In the genomic region with DNA sequence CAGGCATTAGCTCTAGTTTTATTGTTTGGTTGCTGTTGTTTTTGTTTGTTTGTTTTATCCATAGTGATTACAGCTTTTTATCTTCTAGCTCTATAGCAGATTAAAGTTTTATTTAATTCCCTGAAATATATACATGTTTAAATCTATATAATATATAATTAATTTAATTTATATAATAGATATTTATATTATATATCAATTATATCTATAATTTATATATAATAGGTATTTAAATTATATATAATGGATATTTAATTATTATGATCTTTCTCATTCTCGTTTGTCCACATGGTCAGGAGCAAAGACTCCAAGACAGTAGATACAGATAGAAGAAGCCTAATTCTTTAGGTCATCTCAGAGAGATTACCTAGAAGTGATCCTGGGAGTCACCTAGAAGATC, we compare ENCODE assay signal across 29 cellular contexts.
"Had no signal": no experiment of that assay in that cellular context is flagged by ENCODE, and none has a peak within 500 bp of the region (broad histone marks: within the 10 kb centered on the region; RNA-seq: fewer than 3 reads in every experiment).

No MANE protein-coding gene starts in this region.

- H3K9me3 Mint-ChIP-seq: activated B cell treated with CpG ODN at 0.5 μM for 24 hours; activated naive CD8-positive, alpha-beta T cell treated with anti-CD3 and anti-CD28 coated beads, Interleukin-2, amount 10 ng/mL, durations not matched to agents 7 days and 5 days; activated T-cell treated with anti-CD3 and anti-CD28 coated beads, Interleukin-2, amount 50 U/mL, for 24 hours; central memory CD8-positive, alpha-beta T cell had no signal

- DNase-seq: activated B cell treated with CpG ODN at 0.5 μM for 24 hours; activated CD4-positive, alpha-beta T cell treated with anti-CD3 and anti-CD28 coated beads for 48 hours; activated CD4-positive, alpha-beta T cell treated with anti-CD3 and anti-CD28 coated beads, Interleukin-2, amount 50 U/mL, for 1 hour; activated CD4-positive, alpha-beta T cell treated with anti-CD3 and anti-CD28 coated beads, Interleukin-2, amount 50 U/mL, for 48 hours; activated CD8-positive, alpha-beta memory T cell treated with anti-CD3 and anti-CD28 coated beads, Interleukin-2, amount 10 ng/mL, durations not matched to agents 7 days and 5 days; activated CD8-positive, alpha-beta memory T cell treated with anti-CD3 and anti-CD28 coated beads, Interleukin-2, amount 50 U/mL, for 4 hours; activated CD8-positive, alpha-beta T cell treated with anti-CD3 and anti-CD28 coated beads, Interleukin-2, amount 10 ng/mL, durations not matched to agents 7 days and 5 days; activated gamma-delta T cell; activated naive CD4-positive, alpha-beta T cell; activated naive CD4-positive, alpha-beta T cell treated with anti-CD3 and anti-CD28 coated beads, Interleukin-2, amount 10 ng/mL, durations not matched to agents 7 days and 5 days; activated naive CD8-positive, alpha-beta T cell treated with anti-CD3 and anti-CD28 coated beads, Interleukin-2, amount 10 ng/mL, durations not matched to agents 7 days and 5 days; activated T-cell treated with anti-CD3 and anti-CD28 coated beads, Interleukin-2, amount 50 U/mL, for 24 hours; activated T-cell treated with anti-CD3 and anti-CD28 coated beads, Interleukin-2, amount 50 U/mL, for 72 hours; brain microvascular endothelial cell; cortex of kidney; dermis blood vessel endothelial cell; effector CD4-positive, alpha-beta T cell; effector memory CD8-positive, alpha-beta T cell; esophagus squamous epithelium; heart right ventricle; T-helper 2 cell had no signal

- H3K36me3 Mint-ChIP-seq: activated CD8-positive, alpha-beta memory T cell treated with anti-CD3 and anti-CD28 coated beads, Interleukin-2, amount 10 ng/mL, durations not matched to agents 7 days and 5 days; activated naive CD4-positive, alpha-beta T cell treated with anti-CD3 and anti-CD28 coated beads, Interleukin-2, amount 10 ng/mL, durations not matched to agents 7 days and 5 days; activated naive CD4-positive, alpha-beta T cell treated with anti-CD3 and anti-CD28 coated beads, Interleukin-2, amount 50 U/mL, for 72 hours; activated naive CD8-positive, alpha-beta T cell treated with anti-CD3 and anti-CD28 coated beads, Interleukin-2, amount 10 ng/mL, durations not matched to agents 7 days and 5 days had no signal

- H3K4me3 Mint-ChIP-seq: activated B cell treated with CpG ODN at 0.5 μM for 24 hours; activated CD8-positive, alpha-beta memory T cell treated with anti-CD3 and anti-CD28 coated beads, Interleukin-2, amount 10 ng/mL, durations not matched to agents 7 days and 5 days; activated CD8-positive, alpha-beta T cell treated with anti-CD3 and anti-CD28 coated beads, Interleukin-2, amount 10 ng/mL, durations not matched to agents 7 days and 5 days; activated naive CD4-positive, alpha-beta T cell treated with anti-CD3 and anti-CD28 coated beads, Interleukin-2, amount 10 ng/mL, durations not matched to agents 7 days and 5 days; activated naive CD8-positive, alpha-beta T cell treated with anti-CD3 and anti-CD28 coated beads, Interleukin-2, amount 10 ng/mL, durations not matched to agents 7 days and 5 days; activated T-cell treated with anti-CD3 and anti-CD28 coated beads, Interleukin-2, amount 50 U/mL, for 24 hours; activated T-cell treated with anti-CD3 and anti-CD28 coated beads, Interleukin-2, amount 50 U/mL, for 72 hours; central memory CD8-positive, alpha-beta T cell; effector memory CD8-positive, alpha-beta T cell had no signal

- H3K9me3 ChIP-seq: ascending aorta, esophagus squamous epithelium, gastroesophageal sphincter, heart right ventricle had no signal

- H3K27me3 Mint-ChIP-seq: activated B cell treated with CpG ODN at 0.5 μM for 24 hours; activated CD8-positive, alpha-beta memory T cell treated with anti-CD3 and anti-CD28 coated beads, Interleukin-2, amount 10 ng/mL, durations not matched to agents 7 days and 5 days; activated naive CD4-positive, alpha-beta T cell treated with anti-CD3 and anti-CD28 coated beads, Interleukin-2, amount 10 ng/mL, durations not matched to agents 7 days and 5 days; activated naive CD8-positive, alpha-beta T cell treated with anti-CD3 and anti-CD28 coated beads, Interleukin-2, amount 10 ng/mL, durations not matched to agents 7 days and 5 days; activated T-cell treated with anti-CD3 and anti-CD28 coated beads, Interleukin-2, amount 50 U/mL, for 24 hours; central memory CD8-positive, alpha-beta T cell; effector memory CD8-positive, alpha-beta T cell had no signal

- H3K27me3 ChIP-seq: ascending aorta, brain microvascular endothelial cell, esophagus squamous epithelium, gastroesophageal sphincter, heart right ventricle had no signal

- FAIRE-seq: bronchial epithelial cell, endothelial cell of umbilical vein had no signal

- H3K4me1 ChIP-seq: ascending aorta, esophagus squamous epithelium, gastroesophageal sphincter, heart right ventricle had no signal

- H3K4me3 ChIP-seq: ascending aorta, esophagus squamous epithelium, gastroesophageal sphincter, heart right ventricle had no signal

- H3K4me1 Mint-ChIP-seq: activated B cell treated with CpG ODN at 0.5 μM for 24 hours; activated CD8-positive, alpha-beta memory T cell treated with anti-CD3 and anti-CD28 coated beads, Interleukin-2, amount 10 ng/mL, durations not matched to agents 7 days and 5 days; activated naive CD4-positive, alpha-beta T cell treated with anti-CD3 and anti-CD28 coated beads, Interleukin-2, amount 10 ng/mL, durations not matched to agents 7 days and 5 days; activated naive CD8-positive, alpha-beta T cell treated with anti-CD3 and anti-CD28 coated beads, Interleukin-2, amount 10 ng/mL, durations not matched to agents 7 days and 5 days; central memory CD8-positive, alpha-beta T cell had no signal

- H3K27ac ChIP-seq: ascending aorta, brain microvascular endothelial cell, epithelial cell of prostate, esophagus squamous epithelium, gastroesophageal sphincter, heart right ventricle had no signal

- H3K36me3 ChIP-seq: ascending aorta, brain microvascular endothelial cell, esophagus squamous epithelium, gastroesophageal sphincter, heart right ventricle had no signal

- ATAC-seq: activated CD4-positive, CD25-positive, alpha-beta regulatory T cell treated with anti-CD3 and anti-CD28 coated beads, Interleukin-2, amount 50 U/mL, for 24 hours; activated CD8-positive, alpha-beta memory T cell treated with anti-CD3 and anti-CD28 coated beads, Interleukin-2, amount 10 ng/mL, durations not matched to agents 7 days and 5 days; activated CD8-positive, alpha-beta T cell treated with anti-CD3 and anti-CD28 coated beads, Interleukin-2, amount 10 ng/mL, durations not matched to agents 7 days and 5 days; activated naive CD4-positive, alpha-beta T cell treated with anti-CD3 and anti-CD28 coated beads, Interleukin-2, amount 50 U/mL, for 72 hours; activated T-cell treated with anti-CD3 and anti-CD28 coated beads, Interleukin-2, amount 50 U/mL, for 72 hours; effector memory CD8-positive, alpha-beta T cell; gastroesophageal sphincter; heart right ventricle had no signal

- H3K27ac Mint-ChIP-seq: activated B cell treated with CpG ODN at 0.5 μM for 24 hours; activated CD8-positive, alpha-beta memory T cell treated with anti-CD3 and anti-CD28 coated beads, Interleukin-2, amount 10 ng/mL, durations not matched to agents 7 days and 5 days; activated CD8-positive, alpha-beta T cell treated with anti-CD3 and anti-CD28 coated beads, Interleukin-2, amount 10 ng/mL, durations not matched to agents 7 days and 5 days; activated naive CD4-positive, alpha-beta T cell treated with anti-CD3 and anti-CD28 coated beads, Interleukin-2, amount 10 ng/mL, durations not matched to agents 7 days and 5 days; activated naive CD4-positive, alpha-beta T cell treated with anti-CD3 and anti-CD28 coated beads, Interleukin-2, amount 50 U/mL, for 72 hours; activated naive CD8-positive, alpha-beta T cell treated with anti-CD3 and anti-CD28 coated beads, Interleukin-2, amount 10 ng/mL, durations not matched to agents 7 days and 5 days; activated T-cell treated with anti-CD3 and anti-CD28 coated beads, Interleukin-2, amount 50 U/mL, for 24 hours; activated T-cell treated with anti-CD3 and anti-CD28 coated beads, Interleukin-2, amount 50 U/mL, for 72 hours; effector memory CD8-positive, alpha-beta T cell had no signal
